8 cellular contexts compared by ENCODE assay signal in the genomic region with DNA sequence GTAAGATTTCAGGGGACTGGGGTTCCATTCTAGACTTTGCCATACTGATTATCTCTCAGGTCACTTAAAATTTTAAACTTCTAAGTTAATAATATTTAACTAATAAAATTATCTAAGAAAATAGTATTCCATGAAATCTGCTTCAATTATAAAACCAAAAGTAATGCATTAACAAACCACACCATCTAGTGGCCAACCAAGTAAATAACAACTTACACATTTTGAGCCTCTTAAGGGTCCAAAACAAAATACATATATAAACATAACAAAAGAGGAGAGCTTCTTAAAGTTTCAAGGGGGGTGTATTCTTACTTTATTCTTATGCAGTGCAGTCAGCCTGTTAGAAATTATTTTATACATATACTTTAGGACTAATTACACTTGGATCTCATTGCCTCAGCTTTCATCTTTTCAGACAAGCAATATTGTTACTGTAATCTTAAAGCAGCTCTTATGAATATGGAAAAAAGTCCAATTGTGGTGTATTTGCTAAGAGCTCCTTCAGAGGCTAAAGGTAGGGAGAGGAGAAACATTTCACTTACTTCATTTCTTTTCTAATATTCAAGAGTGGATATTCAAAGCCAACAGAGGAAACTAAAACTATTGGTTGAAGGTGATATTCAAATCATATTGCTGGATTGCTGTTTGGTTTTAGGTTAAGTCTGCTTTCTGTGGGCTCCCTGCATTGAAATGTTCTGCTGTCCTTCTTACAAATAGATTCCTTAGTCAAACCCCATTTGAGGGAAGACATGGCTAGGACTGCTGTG.
DNase-seq lines count a peak whose midpoint lies in the region; ATAC-seq, FAIRE-seq and TF ChIP-seq lines count a peak whose summit lies in the region.

No MANE protein-coding gene starts in this region.

- H4K20me1 ChIP-seq in K562 (replicated peaks; ENCODE audit: control insufficient read depth, insufficient read depth, low read length), result no peaks in the 10 kb centered on the region

- TF ChIP-seq EP300 in A549 (IDR thresholded peaks at IDR 0.05) (no peak), K562 (IDR thresholded peaks at IDR 0.05; ENCODE audit: low read length) (no peak)

- no peaks in the 10 kb centered on the region for H3K79me2 ChIP-seq in K562 (ENCODE audit: control insufficient read depth, insufficient read depth, low read length)

- TF ChIP-seq POLR2A in A549 (IDR thresholded peaks at IDR 0.05; ENCODE audit: low read length), result no peak
- TF ChIP-seq POLR2A in K562 (conservative IDR thresholded peaks at IDR 0.05), result no peak

- no peak overlapping the region for H3K4me3 Mint-ChIP-seq in activated naive CD8-positive, alpha-beta T cell treated with anti-CD3 and anti-CD28 coated beads, Interleukin-2, amount 50 U/mL, for 24 hours

- POLR2A ChIA-PET in A549 (lab: Yijun Ruan, JAX), result no interaction called here
- POLR2A ChIA-PET in K562 (lab: Yijun Ruan, JAX), result no interaction called here

- H3K27ac Mint-ChIP-seq in activated naive CD8-positive, alpha-beta T cell treated with anti-CD3 and anti-CD28 coated beads, Interleukin-2, amount 50 U/mL, for 24 hours, result no peak overlapping the region

- peak in 1 of 2 experiments; percentile 20 for DNase-seq in A549 (ENCODE audit: low read depth in 1 of 2, low spot score in 1 of 2)
- peak; percentile 24 for DNase-seq in NCI-H1694 (lab: John Stamatoyannopoulos, UW)
- DNase-seq in K562 (ENCODE audit: extremely low read depth in 1 of 4, low spot score in 3 of 4), result peak; percentile 8 to 31 (median 20)
- DNase-seq in activated naive CD8-positive, alpha-beta T cell treated with anti-CD3 and anti-CD28 coated beads, Interleukin-2, amount 50 U/mL, for 24 hours, result no peak
- DNase-seq in activated CD4-positive, CD25-positive, alpha-beta regulatory T cell treated with anti-CD3 and anti-CD28 coated beads, Interleukin-2, amount 50 U/mL, for 72 hours, result no peak

- peak; percentile 44 to 54 for TF ChIP-seq RAD21 in A549 (conservative IDR thresholded peaks at IDR 0.05 in 1 of 2, IDR thresholded peaks at IDR 0.05 in 1 of 2)
- TF ChIP-seq RAD21 in K562 (CRISPR knock-in tag; conservative IDR thresholded peaks at IDR 0.05 in 1 of 2, IDR thresholded peaks at IDR 0.05 in 1 of 2), result peak; percentile 41 to 50
- peak; percentile 74 to 79 for TF ChIP-seq RAD21 in liver (IDR thresholded peaks at IDR 0.05)

- H3K4me2 ChIP-seq in A549 (no peak overlapping the region), K562 (ENCODE audit: insufficient read depth, low read length) (no peak overlapping the region)

- CTCF ChIA-PET in A549 (lab: Yijun Ruan, JAX), result interaction anchor here (0.6 to 3.4 kb wide), 15 partner anchors 8 to 669 kb away, joined by 3 to 27 read pairs (median 4); no protein-coding TSS in a partner anchor
- CTCF ChIA-PET in K562 (lab: Yijun Ruan, JAX; ENCODE audit: low intra/inter-chr PET ratio), result interaction anchor here (1.0 to 1.6 kb wide), 4 partner anchors 548 to 1197 kb away, joined by 4 to 8 read pairs (median 4); no protein-coding TSS in a partner anchor

- peaks cover 10% of the 10 kb centered on the region for H3K36me3 Mint-ChIP-seq in activated naive CD8-positive, alpha-beta T cell treated with anti-CD3 and anti-CD28 coated beads, Interleukin-2, amount 50 U/mL, for 24 hours (ENCODE audit: low read depth)

- in situ Hi-C loops in K562 (cut with MboI), result loop anchor here (10.0 kb wide), 2 partner anchors 180 to 550 kb away; no protein-coding TSS in a partner anchor

- H3K36me3 ChIP-seq in K562 (ENCODE audit: control insufficient read depth, insufficient read depth, low read length) (peaks cover 5% of the 10 kb centered on the region; the same call in 2 of the 3 replicates), liver (ENCODE audit: control insufficient read depth in 4 of 4, insufficient read depth in 3 of 4, low read depth in 1 of 4, low read length in 3 of 4) (no peaks in the 10 kb centered on the region)

- no peaks in the 10 kb centered on the region for H3K9me1 ChIP-seq in K562 (ENCODE audit: control insufficient read depth, insufficient read depth, low read length)

- H3K9me3 ChIP-seq in A549 (no peaks in the 10 kb centered on the region), K562 (replicated peaks; ENCODE audit: control insufficient read depth, insufficient read depth, low read depth, low read length) (no peaks in the 10 kb centered on the region), liver (ENCODE audit: control insufficient read depth in 4 of 4, low read length in 3 of 4) (no peaks in the 10 kb centered on the region)

- no peaks in the 10 kb centered on the region for H3K27me3 Mint-ChIP-seq in activated naive CD8-positive, alpha-beta T cell treated with anti-CD3 and anti-CD28 coated beads, Interleukin-2, amount 50 U/mL, for 24 hours

- H3K4me1 ChIP-seq in A549, result peaks cover 6% of the 10 kb centered on the region; the same call in 1 of the 3 replicates
- H3K4me1 ChIP-seq in K562 (replicated peaks in 1 of 2; ENCODE audit: control insufficient read depth in 2 of 2, insufficient read depth in 2 of 2, low read length in 2 of 2), result no peaks in the 10 kb centered on the region
- peaks cover 0 to 5% (median 0%) of the 10 kb centered on the region in 4 donors for H3K4me1 ChIP-seq in liver (ENCODE audit: control insufficient read depth in 4 of 4, insufficient read depth in 4 of 4, low read length in 3 of 4)

- intact Hi-C loops in K562 (cut with micrococcal nuclease), result loop anchor here (2.0 to 5.0 kb wide), 4 partner anchors 182 to 797 kb away; no protein-coding TSS in a partner anchor

- H3K4me3 ChIP-seq in A549 (no peak overlapping the region), K562 (no peak overlapping the region), liver (ENCODE audit: low read depth in 1 of 3, low read length in 3 of 3) (no peak overlapping the region)

- TF ChIP-seq CTCF in A549 (IDR thresholded peaks at IDR 0.05), result peak; percentile 63
- peak; percentile 40 for TF ChIP-seq CTCF in GM12872 (IDR thresholded peaks at IDR 0.05; ENCODE audit: insufficient read depth, low read depth, low read length)
- TF ChIP-seq CTCF in K562 (IDR thresholded peaks at IDR 0.05 in 2 of 3, conservative IDR thresholded peaks at IDR 0.05 in 1 of 3; ENCODE audit: insufficient read depth in 2 of 3, low read depth in 1 of 3, low read length in 3 of 3), result peak in 2 of 3 experiments; percentile 29 to 65; a peak in 3 of 6 replicates
- peak; percentile 55 for TF ChIP-seq CTCF in liver (IDR thresholded peaks at IDR 0.05; ENCODE audit: low read depth, low read length, missing input control)

- H3K9ac ChIP-seq in K562 (ENCODE audit: insufficient read depth in 1 of 2, low read depth in 2 of 2, low read length in 2 of 2), result no peak overlapping the region
- no peak overlapping the region for H3K9ac ChIP-seq in liver (ENCODE audit: low read depth in 1 of 2, low read length in 2 of 2)

- FAIRE-seq in A549 (lab: Jason Lieb, UNC) (no peak), K562 (lab: Jason Lieb, UNC) (peak; percentile 44)

- ATAC-seq in A549 (no peak), HG02610 (IDR thresholded peaks at IDR 0.05; ENCODE audit: unreplicated experiment) (peak; percentile 31), K562 (peak; percentile 62)
- ATAC-seq in activated naive CD8-positive, alpha-beta T cell treated with anti-CD3 and anti-CD28 coated beads, Interleukin-2, amount 50 U/mL, for 24 hours, result no peak

- peaks cover 6% of the 10 kb centered on the region for H3K4me1 Mint-ChIP-seq in activated naive CD8-positive, alpha-beta T cell treated with anti-CD3 and anti-CD28 coated beads, Interleukin-2, amount 50 U/mL, for 24 hours

- H3K27me3 ChIP-seq in K562 (ENCODE audit: control insufficient read depth in 2 of 2, insufficient read depth in 2 of 2, low read length in 2 of 2) (no peaks in the 10 kb centered on the region), liver (ENCODE audit: control insufficient read depth in 4 of 4, insufficient read depth in 4 of 4, low read length in 3 of 4) (no peaks in the 10 kb centered on the region)

- H3K27ac ChIP-seq in A549, result no peak overlapping the region
- no peak overlapping the region for H3K27ac ChIP-seq in K562 (ENCODE audit: extremely low read depth, low read depth, low read length)
- H3K27ac ChIP-seq in liver (ENCODE audit: low read depth in 1 of 2, low read length in 2 of 2), result no peak overlapping the region

- no TSS peak for BruUV-seq in K562 (replicated peaks; lab: Mats Ljungman, UMichigan)

- no peaks in the 10 kb centered on the region for H3K9me3 Mint-ChIP-seq in activated naive CD8-positive, alpha-beta T cell treated with anti-CD3 and anti-CD28 coated beads, Interleukin-2, amount 50 U/mL, for 24 hours

- no peak overlapping the region for H2AFZ ChIP-seq in K562 (ENCODE audit: low read depth, low read length)

TF ChIP-seq in A549, 52 proteins besides CTCF, POLR2A, EP300 and RAD21:
- peak; percentile 41; the same call in 1 of the 3 replicates for TF ChIP-seq SMC3 (IDR thresholded peaks at IDR 0.05)
- no peak for TF ChIP-seq JUNB (IDR thresholded peaks at IDR 0.05)

TF ChIP-seq in liver, 16 proteins besides CTCF, POLR2A, EP300 and RAD21:
- TF ChIP-seq FOXA2 (IDR thresholded peaks at IDR 0.05) (no peak), HNF4A (conservative IDR thresholded peaks at IDR 0.05) (no peak), FOXA1 (IDR thresholded peaks at IDR 0.05) (no peak), JUND (IDR thresholded peaks at IDR 0.05) (no peak)

Comparison
In these comparisons a context has a peak if more than half of its experiments do, and no peak if none do; other contexts are left out.
1. ATAC-seq: peak in HG02610 (single experiment) and K562 (single experiment); none in A549 (0 of 2) and activated naive CD8-positive, alpha-beta T cell treated with anti-CD3 and anti-CD28 coated beads, Interleukin-2, amount 50 U/mL, for 24 hours (single experiment).
2. DNase-seq: peak in NCI-H1694 (single experiment) and K562 (4 of 4); none in activated naive CD8-positive, alpha-beta T cell treated with anti-CD3 and anti-CD28 coated beads, Interleukin-2, amount 50 U/mL, for 24 hours (single experiment) and activated CD4-positive, CD25-positive, alpha-beta regulatory T cell treated with anti-CD3 and anti-CD28 coated beads, Interleukin-2, amount 50 U/mL, for 72 hours (single experiment).
3. Of the 35 proteins assayed by ChIP-seq in both K562 and A549: peak only in K562: none; only in A549: none; in both: CTCF, RAD21 and SMC3; in neither: 32.
4. Peak in every context shown above with its lines, with median percentiles within 50 percentile points of each other: CTCF ChIP-seq.